Comparison of ENCODE assay signal across 20 cellular contexts in genomic region chr6:14120556-14120955, GRCh38. TPM values are rescaled to one million over a fixed set of nuclear protein-coding genes. Genes with fewer than 3 reads are reported as not detected.
A peak's percentile ranks its signal among the peaks of the same experiment; 100 is the strongest.
DNase-seq lines count a peak whose midpoint lies in the region; ATAC-seq and TF ChIP-seq lines count a peak whose summit lies in the region.
"Had no signal": no experiment of that assay in that cellular context is flagged by ENCODE, and none has a peak within 500 bp of the region (broad histone marks: within the 10 kb centered on the region; RNA-seq: fewer than 3 reads in every experiment).

No MANE protein-coding gene starts in this region.

- no peak for TF ChIP-seq CTCF in Loucy (conservative IDR thresholded peaks at IDR 0.05; ENCODE audit: low read length)
- TF ChIP-seq CTCF in transverse colon (IDR thresholded peaks at IDR 0.05) = no peak

- WGBS in transverse colon (ENCODE audit: low coverage in 1 of 2), 2 donors = 94 to 100% methylated on average over 1 of the region's 1 CpG

- peak overlapping the region; percentile 11 for H3K4me3 ChIP-seq in Loucy (ENCODE audit: low read length, poor library complexity, severe bottlenecking)
- no peak overlapping the region for H3K4me3 ChIP-seq in transverse colon
- H3K4me3 ChIP-seq in MG63 = no peak overlapping the region
- H3K4me3 ChIP-seq: breast epithelium had no signal

- no peak overlapping the region for H2AFZ ChIP-seq in Loucy (ENCODE audit: low read length)

- H3K9me3 ChIP-seq in Loucy (ENCODE audit: insufficient read depth, low read depth, low read length) = no peaks in the 10 kb centered on the region
- no peaks in the 10 kb centered on the region for H3K9me3 ChIP-seq in transverse colon
- H3K9me3 ChIP-seq in MG63 = no peaks in the 10 kb centered on the region
- peaks cover 6% of the 10 kb centered on the region for H3K9me3 ChIP-seq in T-helper 17 cell (ENCODE audit: control insufficient read depth, low read length, poor library complexity, severe bottlenecking)
- H3K9me3 ChIP-seq: breast epithelium, upper lobe of left lung had no signal

- no peak for DNase-seq in activated naive CD4-positive, alpha-beta T cell treated with anti-CD3 and anti-CD28 coated beads, Interleukin-2, amount 50 U/mL, for 16 hours
- DNase-seq in epidermal melanocyte (ENCODE audit: insufficient read length, low spot score) (peak; percentile 32), transverse colon (no peak), MG63 (no peak), T-helper 17 cell (no peak)
- no peak for DNase-seq in activated CD8-positive, alpha-beta memory T cell treated with anti-CD3 and anti-CD28 coated beads, Interleukin-2, amount 50 U/mL, for 48 hours
- DNase-seq: activated CD4-positive, CD25-positive, alpha-beta regulatory T cell; dermis blood vessel endothelial cell; KBM-7; NCI-H1048; NCI-H2081 treated with DMSO at 0.1 percent for 48 hours; NCI-H524 treated with DMSO at 0.1 percent for 48 hours; OCI-M1; stimulated activated naive CD4-positive, alpha-beta T cell; upper lobe of left lung had no signal

- H3K9ac ChIP-seq in Loucy (ENCODE audit: low read depth, low read length, poor library complexity, severe bottlenecking) = peak overlapping the region; percentile 9

- peaks cover 6% of the 10 kb centered on the region; the same call in 1 of the 2 replicates for H3F3A ChIP-seq in Loucy (ENCODE audit: low read depth)

- in situ Hi-C loops in transverse colon (cut with MboI; ENCODE audit: low pct_ligation_motif_present in 1 of 4, low pct_unique_long_range_greater_than_20kb in 1 of 4, low sequenced_read_pairs in 3 of 4) = no loop called here

- no peak overlapping the region for H3K27ac Mint-ChIP-seq in activated naive CD4-positive, alpha-beta T cell treated with anti-CD3 and anti-CD28 coated beads, Interleukin-2, amount 50 U/mL, for 24 hours
- no peak overlapping the region for H3K27ac Mint-ChIP-seq in T-helper 17 cell
- H3K27ac Mint-ChIP-seq: mesothelial cell of epicardium; T-helper 2 cell treated with Interferon-gamma antibody and Interleukin-4, amounts not matched to agents 5 μg/mL and 100 μg/mL, for 36 hours had no signal

- H3K9me3 Mint-ChIP-seq in activated naive CD4-positive, alpha-beta T cell treated with anti-CD3 and anti-CD28 coated beads, Interleukin-2, amount 50 U/mL, for 24 hours = no peaks in the 10 kb centered on the region
- H3K9me3 Mint-ChIP-seq: mesothelial cell of epicardium; T-helper 2 cell treated with Interferon-gamma antibody and Interleukin-4, amounts not matched to agents 5 μg/mL and 100 μg/mL, for 36 hours had no signal

- H3K27me3 Mint-ChIP-seq in activated naive CD4-positive, alpha-beta T cell treated with anti-CD3 and anti-CD28 coated beads, Interleukin-2, amount 50 U/mL, for 24 hours = no peaks in the 10 kb centered on the region
- no peaks in the 10 kb centered on the region for H3K27me3 Mint-ChIP-seq in T-helper 17 cell

- H3K4me1 ChIP-seq in Loucy (ENCODE audit: insufficient read depth, low read length, poor library complexity, severe bottlenecking) (peaks cover 54% of the 10 kb centered on the region), transverse colon (peaks cover 0 to 18% (median 14%) of the 10 kb centered on the region in 4 donors)

- H3K9me2 ChIP-seq in Loucy (replicated peaks; ENCODE audit: low read depth, low read length) = no peaks in the 10 kb centered on the region

- H3K4me1 Mint-ChIP-seq in activated naive CD4-positive, alpha-beta T cell treated with anti-CD3 and anti-CD28 coated beads, Interleukin-2, amount 50 U/mL, for 24 hours = peaks cover 54% of the 10 kb centered on the region
- peaks cover 42% of the 10 kb centered on the region for H3K4me1 Mint-ChIP-seq in T-helper 17 cell

- no peak for TF ChIP-seq POLR2A in transverse colon (IDR thresholded peaks at IDR 0.05)

- H3K27ac ChIP-seq in transverse colon = no peak overlapping the region
- H3K27ac ChIP-seq: breast epithelium, upper lobe of left lung had no signal

- H3K79me2 ChIP-seq in Loucy (ENCODE audit: insufficient read depth, low read length) = peaks cover 61% of the 10 kb centered on the region

- ATAC-seq in T-helper 17 cell = no peak

- peaks cover 4% of the 10 kb centered on the region for H4K20me1 ChIP-seq in Loucy (ENCODE audit: insufficient read depth, low read length, poor library complexity, severe bottlenecking)

- H3K27me3 ChIP-seq in Loucy (ENCODE audit: insufficient read depth, low read length, poor library complexity, severe bottlenecking) (no peaks in the 10 kb centered on the region), transverse colon (no peaks in the 10 kb centered on the region), MG63 (no peaks in the 10 kb centered on the region)
- H3K27me3 ChIP-seq: breast epithelium, upper lobe of left lung had no signal

- no peaks in the 10 kb centered on the region for H3K36me3 ChIP-seq in Loucy (ENCODE audit: insufficient read depth, low read length)
- H3K36me3 ChIP-seq in transverse colon = no peaks in the 10 kb centered on the region
- no peaks in the 10 kb centered on the region for H3K36me3 ChIP-seq in MG63
- H3K36me3 ChIP-seq: breast epithelium, upper lobe of left lung had no signal

- intact Hi-C loops in transverse colon (cut with DNase I; ENCODE audit: low total_unique reads) = no loop called here

- peak overlapping the region; percentile 98 for H3K4me2 ChIP-seq in Loucy (ENCODE audit: low read depth, low read length, poor library complexity, severe bottlenecking)

- H3K36me3 Mint-ChIP-seq in activated naive CD4-positive, alpha-beta T cell treated with anti-CD3 and anti-CD28 coated beads, Interleukin-2, amount 50 U/mL, for 24 hours = peaks cover 25% of the 10 kb centered on the region
- peaks cover 2% of the 10 kb centered on the region for H3K36me3 Mint-ChIP-seq in T-helper 17 cell (ENCODE audit: low read depth)
- H3K36me3 Mint-ChIP-seq: mesothelial cell of epicardium had no signal

- no peak for TF ChIP-seq EP300 in transverse colon (IDR thresholded peaks at IDR 0.05; ENCODE audit: low read depth)

- H3K4me3 Mint-ChIP-seq in activated naive CD4-positive, alpha-beta T cell treated with anti-CD3 and anti-CD28 coated beads, Interleukin-2, amount 50 U/mL, for 24 hours = peak overlapping the region; percentile 57
- no peak overlapping the region for H3K4me3 Mint-ChIP-seq in T-helper 17 cell
- H3K4me3 Mint-ChIP-seq: mesothelial cell of epicardium; T-helper 2 cell treated with Interferon-gamma antibody and Interleukin-4, amounts not matched to agents 5 μg/mL and 100 μg/mL, for 36 hours had no signal

RNA-seq across cellular contexts. Expression of gene CD83, which starts 3.0 kb away (rescaled TPM):
- total RNA-seq in transverse colon (1 to 10 TPM in 3 of 4 donors, under 1 TPM in 1; 0.82 to 4.8 (median 2.1) TPM), T-helper 17 cell (10 to 100 TPM; 62.3 to 78.7 TPM)
- 0.89 and 2.2 TPM in 2 replicates for total RNA-seq in MG63 (2014; rRNA removed; shearing (Covaris generic); ENCODE audit: low replicate concordance)

Comparison
In these comparisons a context has a peak if more than half of its experiments do, and no peak if none do; other contexts are left out.
1. RNA of gene CD83, which starts 3.0 kb away (total RNA-seq): 62.3 to 78.7 TPM in T-helper 17 cell; 0.82 to 4.8 TPM in transverse colon and 0.89 to 2.2 TPM in MG63; every median in the first group is over 10 times any median in the second.